8 cellular contexts compared by ENCODE assay signal in the genomic region with DNA sequence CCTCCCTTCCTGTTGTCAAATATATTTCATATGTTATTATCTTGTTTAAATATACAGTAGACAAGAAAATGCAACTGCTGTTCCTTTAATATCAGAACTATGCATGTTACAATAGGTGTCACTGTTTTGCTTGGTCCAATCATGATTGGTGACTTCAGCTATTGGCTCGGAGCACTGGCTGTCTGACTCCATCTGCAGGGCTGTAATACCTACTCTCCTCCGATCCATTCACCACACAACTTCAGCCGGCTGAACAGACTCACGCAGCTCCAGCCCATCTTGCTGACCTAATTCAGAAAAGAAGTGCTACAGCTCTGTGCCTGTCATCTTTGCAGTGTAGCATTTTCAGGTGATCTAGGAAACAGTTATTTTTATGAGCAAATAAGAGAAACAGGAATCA. TPM values are rescaled to one million over a fixed set of nuclear protein-coding genes. Genes with fewer than 3 reads are reported as not detected.
DNase-seq lines count a peak whose midpoint lies in the region; ATAC-seq and TF ChIP-seq lines count a peak whose summit lies in the region.

Gene BTBD3 (plus strand): TSS at position 231 of the 400 bp plus-strand sequence. CDS start 383 bp downstream, outside the sequence.

- H3K4me1 ChIP-seq in adipocyte (ENCODE audit: control insufficient read depth, insufficient read depth, low read length) = peaks cover 13% of the 10 kb centered on the region
- H3K4me1 ChIP-seq in heart left ventricle = peaks cover 0 to 76% (median 30%) of the 10 kb centered on the region in 12 donors
- peaks cover 46% of the 10 kb centered on the region for H3K4me1 ChIP-seq in psoas muscle

- H3K4me3 ChIP-seq in adipocyte (ENCODE audit: low read length) (peak within 1 kb of the TSS; percentile 73), heart left ventricle (peak within 1 kb of the TSS; percentile 1 to 66 (median 54)), psoas muscle (peak within 1 kb of the TSS; percentile 57)

- peak; percentile 75 for DNase-seq in AG20443 (ENCODE audit: low spot score)
- DNase-seq in GM20000 (ENCODE audit: low spot score) = peak; percentile 40
- DNase-seq in NCI-H1436 (lab: John Stamatoyannopoulos, UW) = peak; percentile 42
- peak; percentile 21 for DNase-seq in adipocyte (ENCODE audit: low read depth)
- peak; percentile 67 to 78 (median 73) for DNase-seq in heart left ventricle
- DNase-seq in psoas muscle = peak; percentile 41 to 60
- DNase-seq in stimulated activated CD4-positive, alpha-beta T cell treated with anti-CD3 and anti-CD28 coated beads, Interleukin-2, amount 100 ng/mL, for 24 hours = no peak
- DNase-seq in ecto neural progenitor cell (ENCODE audit: low spot score) = no peak

- intact Hi-C loops in heart left ventricle (cut with DNase I) = loop anchor here in 4 of 10 donors (1.0 to 10.0 kb wide), 4 partner anchors 27 to 287 kb away; no protein-coding TSS in a partner anchor
- intact Hi-C loops in psoas muscle (cut with DNase I) = no loop called here

- TF ChIP-seq POLR2A in heart left ventricle (IDR thresholded peaks at IDR 0.05) = peak in 1 of 2 donors; percentile 66

- WGBS in heart left ventricle, 4 donors = 0 to 8% (median 2%) methylated on average over 4 of the region's 4 CpGs
- WGBS in psoas muscle, 3 donors = 2 to 8% (median 4%) methylated on average over 4 of the region's 4 CpGs

- TF ChIP-seq CTCF in GM20000 (IDR thresholded peaks at IDR 0.05; ENCODE audit: extremely low read depth, missing control alignments) (no peak), heart left ventricle (IDR thresholded peaks at IDR 0.05) (peak in 7 of 12 donors; percentile 6 to 51 (median 31)), psoas muscle (IDR thresholded peaks at IDR 0.05) (no peak)

- peak; percentile 94 to 98 (median 96) for ATAC-seq in heart left ventricle
- peak; percentile 87 to 96 (median 93) for ATAC-seq in psoas muscle

- H3K27ac ChIP-seq in heart left ventricle = peak within 1 kb of the TSS; percentile 54 to 84 (median 72)
- H3K27ac ChIP-seq in psoas muscle = peak within 1 kb of the TSS; percentile 32

- H3K27me3 ChIP-seq in adipocyte (replicated peaks; ENCODE audit: control insufficient read depth, insufficient read depth, low read length) (no peaks in the 10 kb centered on the region), heart left ventricle (no peaks in the 10 kb centered on the region), psoas muscle (ENCODE audit: insufficient read depth in 3 of 3, low read length in 2 of 3) (no peaks in the 10 kb centered on the region)

- H3K9me3 ChIP-seq in adipocyte (ENCODE audit: control insufficient read depth, low read length) = no peaks in the 10 kb centered on the region
- no peaks in the 10 kb centered on the region for H3K9me3 ChIP-seq in heart left ventricle
- H3K9me3 ChIP-seq in psoas muscle = no peaks in the 10 kb centered on the region

- no peak within 1 kb of the TSS for H3K9ac ChIP-seq in adipocyte (ENCODE audit: low read length)

- H3K36me3 ChIP-seq in adipocyte (ENCODE audit: control insufficient read depth, insufficient read depth, low read length, severe bottlenecking) = no peaks in the 10 kb centered on the region
- peaks cover 0 to 16% (median 2%) of the 10 kb centered on the region in 9 donors for H3K36me3 ChIP-seq in heart left ventricle
- peaks cover 0 to 7% of the 10 kb centered on the region in 2 donors for H3K36me3 ChIP-seq in psoas muscle (ENCODE audit: insufficient read depth in 1 of 2, low read depth in 1 of 2)

RNA-seq across cellular contexts. Expression of gene BTBD3, which starts in this region (rescaled TPM):
- 10 to 100 TPM; 18.0 to 33.9 (median 24.3) TPM for total RNA-seq in heart left ventricle
- polyA plus RNA-seq in heart left ventricle = 10 to 100 TPM in 1 of 2 donors, 1 to 10 TPM in 1; 4.8 to 14.3 TPM
- total RNA-seq in psoas muscle = 10 to 100 TPM; 14.2 to 23.7 (median 17.4) TPM
- polyA plus RNA-seq in psoas muscle = 10 to 100 TPM in 1 of 3 donors, 1 to 10 TPM in 2; 7.3 to 15.2 (median 8.4) TPM

Comparison
In these comparisons a context has a peak if more than half of its experiments do, and no peak if none do; other contexts are left out.
1. DNase-seq: peak in AG20443 (single experiment), GM20000 (single experiment), NCI-H1436 (single experiment), adipocyte (single experiment), heart left ventricle (5 of 5) and psoas muscle (2 of 2); none in stimulated activated CD4-positive, alpha-beta T cell treated with anti-CD3 and anti-CD28 coated beads, Interleukin-2, amount 100 ng/mL, for 24 hours (0 of 2) and ecto neural progenitor cell (single experiment).
2. CTCF ChIP-seq: peak in heart left ventricle (7 of 12); none in GM20000 (single experiment) and psoas muscle (single experiment).
3. Peak in every context shown above with its lines, with median percentiles within 50 percentile points of each other: H3K4me3 ChIP-seq.